In the genomic region with DNA sequence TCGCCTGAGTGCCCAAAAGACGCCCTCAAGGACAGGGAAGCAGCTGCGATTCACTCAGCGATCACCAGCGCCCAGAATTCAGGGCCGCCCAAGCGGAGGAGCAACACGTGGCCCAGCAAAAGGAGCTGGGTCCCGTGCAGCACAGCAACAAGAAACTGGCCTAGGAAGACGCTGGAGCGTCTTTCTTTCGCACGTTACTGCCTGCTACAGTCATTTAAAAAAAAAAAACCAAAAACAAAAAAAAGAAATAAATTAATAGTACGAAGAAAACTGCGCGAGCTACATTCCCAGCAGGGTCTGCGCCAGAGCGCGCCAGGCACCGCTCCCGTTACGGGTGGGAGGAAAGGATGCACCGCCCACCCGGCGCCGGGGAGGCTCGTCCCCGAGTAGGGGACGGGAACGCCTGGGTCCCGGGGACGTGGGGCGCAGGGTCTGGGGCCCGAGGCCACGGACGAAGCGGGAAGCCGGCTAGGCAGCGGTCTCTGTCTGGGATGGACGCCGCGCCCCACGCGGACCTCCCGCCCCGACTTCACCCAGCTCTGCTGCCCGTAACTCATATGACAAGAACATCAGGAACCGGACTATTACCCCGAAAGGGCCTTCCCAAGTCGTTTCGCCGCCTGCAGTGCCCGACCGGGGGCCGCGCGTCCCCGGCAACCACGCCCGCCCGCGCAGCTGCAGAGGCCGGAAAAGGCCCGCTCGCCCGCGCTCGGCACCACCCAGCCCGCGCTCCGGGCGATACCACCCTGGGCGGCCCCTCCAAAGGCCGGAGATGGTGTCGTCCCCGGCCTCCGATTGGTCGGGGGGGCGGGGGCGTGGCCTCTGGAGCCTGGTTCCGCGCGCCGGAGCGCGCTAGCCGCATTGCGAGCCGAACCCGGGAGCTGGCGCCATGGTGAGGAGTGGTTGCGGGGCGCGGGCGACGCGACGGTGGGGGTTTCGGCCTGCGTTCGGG, we compare ENCODE assay signal across 1 cellular context.
TF ChIP-seq lines count a peak whose summit lies in the region.

A gene with protein sequence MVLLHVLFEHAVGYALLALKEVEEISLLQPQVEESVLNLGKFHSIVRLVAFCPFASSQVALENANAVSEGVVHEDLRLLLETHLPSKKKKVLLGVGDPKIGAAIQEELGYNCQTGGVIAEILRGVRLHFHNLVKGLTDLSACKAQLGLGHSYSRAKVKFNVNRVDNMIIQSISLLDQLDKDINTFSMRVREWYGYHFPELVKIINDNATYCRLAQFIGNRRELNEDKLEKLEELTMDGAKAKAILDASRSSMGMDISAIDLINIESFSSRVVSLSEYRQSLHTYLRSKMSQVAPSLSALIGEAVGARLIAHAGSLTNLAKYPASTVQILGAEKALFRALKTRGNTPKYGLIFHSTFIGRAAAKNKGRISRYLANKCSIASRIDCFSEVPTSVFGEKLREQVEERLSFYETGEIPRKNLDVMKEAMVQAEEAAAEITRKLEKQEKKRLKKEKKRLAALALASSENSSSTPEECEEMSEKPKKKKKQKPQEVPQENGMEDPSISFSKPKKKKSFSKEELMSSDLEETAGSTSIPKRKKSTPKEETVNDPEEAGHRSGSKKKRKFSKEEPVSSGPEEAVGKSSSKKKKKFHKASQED (plus strand): TSS at position 861 of the 952 bp plus-strand sequence. CDS start 29 bp downstream, at position 890.

TF ChIP-seq in HepG2, 621 proteins besides CTCF, POLR2A, EP300 and RAD21 (continued from another document and continues in another):
- TF ChIP-seq NFAT5 (CRISPR knock-in tag; IDR thresholded peaks at IDR 0.05) = 0 out of 2 replicates have a peak, but pooled peaks have one; percentile 51
- TF ChIP-seq, protein P1, sequence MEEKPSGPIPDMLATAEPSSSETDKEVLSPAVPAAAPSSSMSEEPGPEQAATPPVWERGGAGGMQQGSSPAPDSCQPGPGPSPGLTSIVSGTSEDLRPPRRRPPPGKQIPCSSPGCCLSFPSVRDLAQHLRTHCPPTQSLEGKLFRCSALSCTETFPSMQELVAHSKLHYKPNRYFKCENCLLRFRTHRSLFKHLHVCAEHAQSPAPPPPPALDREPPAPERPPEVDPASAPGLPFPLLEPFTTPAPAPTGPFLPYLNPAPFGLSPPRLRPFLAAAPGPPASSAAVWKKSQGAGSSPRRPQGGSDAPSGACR (CRISPR knock-in tag; IDR thresholded peaks at IDR 0.05) = peak; percentile 63; the same call in 1 of the 2 replicates
- no peak for TF ChIP-seq ATF7 (IDR thresholded peaks at IDR 0.05)
- peak; percentile 14; the same call in 1 of the 2 replicates for TF ChIP-seq ATF7 (CRISPR knock-in tag; IDR thresholded peaks at IDR 0.05)
- peak; percentile 37; the same call in 1 of the 2 replicates for TF ChIP-seq ZNF639 (CRISPR knock-in tag; conservative IDR thresholded peaks at IDR 0.05)
- peak; percentile 24 for TF ChIP-seq GABPA (IDR thresholded peaks at IDR 0.05; ENCODE audit: low read depth, low read length)
- no peak; the same call in 1 of the 2 replicates for TF ChIP-seq GABPA (CRISPR knock-in tag; IDR thresholded peaks at IDR 0.05; ENCODE audit: low read depth)
- TF ChIP-seq, protein P2, sequence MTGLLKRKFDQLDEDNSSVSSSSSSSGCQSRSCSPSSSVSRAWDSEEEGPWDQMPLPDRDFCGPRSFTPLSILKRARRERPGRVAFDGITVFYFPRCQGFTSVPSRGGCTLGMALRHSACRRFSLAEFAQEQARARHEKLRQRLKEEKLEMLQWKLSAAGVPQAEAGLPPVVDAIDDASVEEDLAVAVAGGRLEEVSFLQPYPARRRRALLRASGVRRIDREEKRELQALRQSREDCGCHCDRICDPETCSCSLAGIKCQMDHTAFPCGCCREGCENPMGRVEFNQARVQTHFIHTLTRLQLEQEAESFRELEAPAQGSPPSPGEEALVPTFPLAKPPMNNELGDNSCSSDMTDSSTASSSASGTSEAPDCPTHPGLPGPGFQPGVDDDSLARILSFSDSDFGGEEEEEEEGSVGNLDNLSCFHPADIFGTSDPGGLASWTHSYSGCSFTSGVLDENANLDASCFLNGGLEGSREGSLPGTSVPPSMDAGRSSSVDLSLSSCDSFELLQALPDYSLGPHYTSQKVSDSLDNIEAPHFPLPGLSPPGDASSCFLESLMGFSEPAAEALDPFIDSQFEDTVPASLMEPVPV (CRISPR knock-in tag; IDR thresholded peaks at IDR 0.05) = peak; percentile 91; the same call in 1 of the 2 replicates
- TF ChIP-seq RCOR2 (CRISPR knock-in tag; IDR thresholded peaks at IDR 0.05) = no peak
- TF ChIP-seq ZSCAN29 (CRISPR knock-in tag; conservative IDR thresholded peaks at IDR 0.05) = no peak
- TF ChIP-seq MBD4 (IDR thresholded peaks at IDR 0.05; ENCODE audit: borderline replicate concordance, low read length) = no peak
- peak; percentile 84 for TF ChIP-seq E2F2 (CRISPR knock-in tag; IDR thresholded peaks at IDR 0.05; ENCODE audit: borderline replicate concordance)
- peak; percentile 41; the same call in 1 of the 2 replicates for TF ChIP-seq THYN1 (CRISPR knock-in tag; IDR thresholded peaks at IDR 0.05; ENCODE audit: borderline replicate concordance, low read depth)
- TF ChIP-seq CBFB (CRISPR knock-in tag; IDR thresholded peaks at IDR 0.05) = peak; percentile 78; the same call in 1 of the 2 replicates
- TF ChIP-seq PAXIP1 (CRISPR knock-in tag; conservative IDR thresholded peaks at IDR 0.05) = peak; percentile 71
- peak; percentile 63 for TF ChIP-seq SKI (IDR thresholded peaks at IDR 0.05; ENCODE audit: partially characterized antibody)
- TF ChIP-seq MED8 (CRISPR knock-in tag; IDR thresholded peaks at IDR 0.05; ENCODE audit: insufficient replicate concordance) = peak; percentile 89
- peak; percentile 51; the same call in 1 of the 2 replicates for TF ChIP-seq ATF3 (CRISPR knock-in tag; IDR thresholded peaks at IDR 0.05)
- 0 out of 2 replicates have a peak, but pooled peaks have one; percentile 50 for TF ChIP-seq ZNF143 (CRISPR knock-in tag; IDR thresholded peaks at IDR 0.05)
- peak; percentile 63 for TF ChIP-seq PRMT3 (CRISPR knock-in tag; IDR thresholded peaks at IDR 0.05; ENCODE audit: borderline replicate concordance, low read depth)
- TF ChIP-seq NFE2L1 (CRISPR knock-in tag; IDR thresholded peaks at IDR 0.05; ENCODE audit: borderline replicate concordance) = no peak; the same call in 1 of the 2 replicates
- TF ChIP-seq ZNF768 (CRISPR knock-in tag; IDR thresholded peaks at IDR 0.05) = peak; percentile 81
- TF ChIP-seq SRSF4 (IDR thresholded peaks at IDR 0.05; ENCODE audit: low read depth, low read length, poor library complexity, severe bottlenecking) = peak; percentile 99
- peak; percentile 98 for TF ChIP-seq ZNF501 (CRISPR knock-in tag; IDR thresholded peaks at IDR 0.05)
- peak; percentile 86 for TF ChIP-seq NFYB (CRISPR knock-in tag; IDR thresholded peaks at IDR 0.05)
- peak; percentile 21; the same call in 1 of the 2 replicates for TF ChIP-seq ARID2 (CRISPR knock-in tag; IDR thresholded peaks at IDR 0.05; ENCODE audit: borderline replicate concordance)
- TF ChIP-seq, protein P3, sequence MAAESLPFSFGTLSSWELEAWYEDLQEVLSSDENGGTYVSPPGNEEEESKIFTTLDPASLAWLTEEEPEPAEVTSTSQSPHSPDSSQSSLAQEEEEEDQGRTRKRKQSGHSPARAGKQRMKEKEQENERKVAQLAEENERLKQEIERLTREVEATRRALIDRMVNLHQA (CRISPR knock-in tag; IDR thresholded peaks at IDR 0.05) = 0 out of 2 replicates have a peak, but pooled peaks have one; percentile 29
- TF ChIP-seq MLLT10 (CRISPR knock-in tag; IDR thresholded peaks at IDR 0.05) = no peak; the same call in 1 of the 2 replicates
- no peak for TF ChIP-seq HHEX (CRISPR knock-in tag; IDR thresholded peaks at IDR 0.05)
- TF ChIP-seq ZMAT3 (CRISPR knock-in tag; conservative IDR thresholded peaks at IDR 0.05) = no peak; the same call in 1 of the 2 replicates
- no peak for TF ChIP-seq STAG1 (CRISPR knock-in tag; IDR thresholded peaks at IDR 0.05)
- no peak for TF ChIP-seq PRDM4 (CRISPR knock-in tag; IDR thresholded peaks at IDR 0.05; ENCODE audit: borderline replicate concordance)
- peak; percentile 83 for TF ChIP-seq MTF1 (CRISPR knock-in tag; IDR thresholded peaks at IDR 0.05)
